ENCODE assay signal across 30 cellular contexts in the genomic region with DNA sequence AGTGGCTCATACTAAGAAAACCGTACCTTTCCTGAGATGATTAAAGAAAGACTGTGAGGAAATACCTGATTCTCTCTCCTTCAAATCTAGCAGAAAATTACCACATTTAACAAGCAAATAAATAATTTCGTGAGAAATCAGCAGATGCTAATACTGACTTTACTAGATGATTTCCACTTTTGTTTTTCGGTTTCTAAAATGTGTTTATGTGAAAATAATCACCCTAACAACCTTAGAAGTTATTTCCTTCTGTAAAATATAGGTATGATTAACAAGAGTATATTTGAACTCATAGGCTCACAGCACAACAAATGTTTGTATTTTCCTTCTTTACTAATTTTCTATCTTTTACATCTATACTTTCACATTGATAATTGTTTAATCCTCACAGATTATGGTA.
"Had no signal": no experiment of that assay in that cellular context is flagged by ENCODE, and none has a peak within 500 bp of the region (broad histone marks: within the 10 kb centered on the region; RNA-seq: fewer than 3 reads in every experiment).

No MANE protein-coding gene starts in this region.

- ATAC-seq: PC-3 had no signal

- H3K9me3 ChIP-seq: MG63, Peyer's patch, SK-N-SH had no signal

- H3K9me2 ChIP-seq: SK-N-SH had no signal

- H3K4me1 ChIP-seq: Peyer's patch, SJSA1 had no signal

- H3K27ac ChIP-seq: Peyer's patch, SJSA1 had no signal

- H3K4me3 Mint-ChIP-seq: T-helper 1 cell treated with Interleukin-12 subunit alpha and Interleukin-12 subunit beta and Interleukin-4 antibody, amounts not matched to agents 30 μg/mL and 1 μg/mL, for 36 hours had no signal

- H3K9ac ChIP-seq: SK-N-SH had no signal

- H3K27ac Mint-ChIP-seq: T-helper 1 cell treated with Interleukin-12 subunit alpha and Interleukin-12 subunit beta and Interleukin-4 antibody, amounts not matched to agents 30 μg/mL and 1 μg/mL, for 36 hours had no signal

- H3K27me3 ChIP-seq: MG63, Peyer's patch, SJSA1 had no signal

- DNase-seq: Kasumi-1, MG63, MV-4-11, NCI-H1092, NCI-H1105, NCI-H1417 treated with DMSO at 0.1 percent for 48 hours, NCI-H1436 treated with DMSO at 0.1 percent for 48 hours, NCI-H1694 treated with DMSO at 0.1 percent for 48 hours, NCI-H187 treated with DMSO at 0.1 percent for 48 hours, NCI-H2029, NCI-H2081, NCI-H2171 treated with DMSO at 0.1 percent for 48 hours, NCI-H2227 treated with DMSO at 0.1 percent for 48 hours, NCI-H345, NCI-H446, NCI-H510A treated with DMSO at 0.1 percent for 48 hours, NCI-H526, NCI-H69, NCI-H748 treated with DMSO at 0.1 percent for 48 hours, NCI-H82, PC-3, Peyer's patch, Right ventricle myocardium superior, RPMI8226, SHP77 treated with DMSO at 0.1 percent for 48 hours, SK-N-SH, SW 1271, T-helper 1 cell had no signal

- H3K4me3 ChIP-seq: MG63, Peyer's patch, SJSA1 had no signal

- H3K4me2 ChIP-seq: SK-N-SH had no signal

- H3K36me3 ChIP-seq: MG63, Peyer's patch, SJSA1 had no signal
